ENCODE assay signal across 9 cellular contexts in the genomic region with DNA sequence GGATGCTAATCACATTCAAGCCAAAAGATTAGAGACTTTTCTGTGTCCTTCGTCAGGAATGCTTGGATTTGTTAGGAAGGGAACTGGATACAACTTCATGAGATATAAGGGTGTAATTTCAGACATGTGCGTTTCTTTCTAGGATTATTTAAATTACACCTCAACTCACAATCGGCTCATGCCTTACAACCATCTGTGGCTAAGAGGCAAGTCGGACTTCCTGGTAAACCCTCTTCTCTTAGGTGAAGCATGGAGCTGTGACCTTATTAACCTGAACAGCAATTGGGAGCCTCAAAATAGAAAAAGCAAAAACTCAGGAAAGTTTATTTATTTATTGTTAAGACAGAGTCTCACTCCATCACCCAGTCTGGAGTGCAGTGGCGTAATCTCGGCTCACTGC.
A peak's percentile ranks its signal among the peaks of the same experiment; 100 is the strongest.
DNase-seq lines count a peak whose midpoint lies in the region; ATAC-seq and TF ChIP-seq lines count a peak whose summit lies in the region.
"Had no signal": no experiment of that assay in that cellular context is flagged by ENCODE, and none has a peak within 500 bp of the region (broad histone marks: within the 10 kb centered on the region; RNA-seq: fewer than 3 reads in every experiment).

No MANE protein-coding gene starts in this region.

- peaks cover 24% of the 10 kb centered on the region for H3K27me3 ChIP-seq in NT2/D1 (ENCODE audit: insufficient read depth, insufficient read length)
- H3K27me3 ChIP-seq: thyroid gland had no signal

- H3K4me1 ChIP-seq in NT2/D1 (ENCODE audit: insufficient read depth, insufficient read length): no peaks in the 10 kb centered on the region
- H3K4me1 ChIP-seq: thyroid gland had no signal

- peak overlapping the region; percentile 81 for H3K9ac ChIP-seq in NT2/D1 (ENCODE audit: insufficient read length, low read depth)

- H3K36me3 ChIP-seq in NT2/D1 (ENCODE audit: insufficient read depth, insufficient read length, low read length): no peaks in the 10 kb centered on the region
- H3K36me3 ChIP-seq: thyroid gland had no signal

- DNase-seq in DMS79 treated with DMSO at 0.1 percent for 48 hours (lab: John Stamatoyannopoulos, UW) (peak; percentile 60), NT2/D1 (ENCODE audit: low read depth, low spot score) (no peak), epithelial cell of proximal tubule (ENCODE audit: low read depth) (no peak), pons (ENCODE audit: low spot score) (peak; percentile 7), Ammon's horn (ENCODE audit: low spot score) (no peak), NCI-H345 (lab: John Stamatoyannopoulos, UW) (no peak), NCI-H187 (lab: John Stamatoyannopoulos, UW) (no peak)

- no peak for TF ChIP-seq CTCF in epithelial cell of proximal tubule (conservative IDR thresholded peaks at IDR 0.05; ENCODE audit: low read depth, low read length)

- ATAC-seq in HG03378 (IDR thresholded peaks at IDR 0.05; ENCODE audit: unreplicated experiment): no peak

- H3K4me3 ChIP-seq in NT2/D1 (ENCODE audit: insufficient read length, low read depth) (peak overlapping the region; percentile 49), epithelial cell of proximal tubule (ENCODE audit: low read depth, low read length) (peak overlapping the region; percentile 61)

- no peaks in the 10 kb centered on the region for H3K9me3 ChIP-seq in NT2/D1 (ENCODE audit: insufficient read depth, low read length)
- H3K9me3 ChIP-seq: thyroid gland had no signal

Comparison
In these comparisons a context has a peak if more than half of its experiments do, and no peak if none do; other contexts are left out.
1. DNase-seq: peak in DMS79 treated with DMSO at 0.1 percent for 48 hours (single experiment) and pons (single experiment); none in NT2/D1 (single experiment), epithelial cell of proximal tubule (single experiment), Ammon's horn (single experiment), NCI-H345 (single experiment) and NCI-H187 (0 of 2).